In the genomic region with DNA sequence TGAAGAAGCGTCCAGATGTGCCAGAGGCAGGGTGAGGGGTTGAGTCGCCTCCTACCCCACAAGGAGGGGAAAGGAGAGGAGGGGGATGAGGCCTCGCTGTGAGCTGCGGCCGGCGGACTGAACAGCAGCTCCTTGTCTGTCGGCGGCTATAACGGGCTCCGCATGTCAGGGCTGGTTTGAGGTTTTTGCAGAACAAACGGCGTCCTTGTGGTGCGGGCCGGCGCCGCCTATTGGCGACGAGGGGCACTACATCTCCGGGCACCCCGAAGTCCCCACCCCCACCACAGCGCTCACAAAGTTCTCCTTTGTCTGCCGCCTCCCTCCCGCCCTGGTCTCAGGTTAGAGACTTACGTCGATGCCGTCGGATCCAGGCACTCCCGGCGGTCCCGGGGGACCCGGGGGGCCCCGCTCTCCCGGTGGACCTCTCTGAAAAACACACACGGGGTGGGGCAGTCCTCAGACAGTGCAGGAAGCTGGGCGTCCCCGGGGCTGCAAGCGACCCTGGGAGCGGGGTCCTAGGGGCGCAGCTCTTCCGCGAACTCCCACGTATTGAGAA, we compare ENCODE assay signal across 1 cellular context.
TF ChIP-seq lines count a peak whose summit lies in the region.

No MANE protein-coding gene starts in this region.

TF ChIP-seq in HepG2, 621 proteins besides CTCF, POLR2A, EP300 and RAD21 (continued from another document and continues in another):
- TF ChIP-seq CBFB (CRISPR knock-in tag; IDR thresholded peaks at IDR 0.05) (peak; percentile 79; the same call in 1 of the 2 replicates), MAF1 (CRISPR knock-in tag; IDR thresholded peaks at IDR 0.05; ENCODE audit: borderline replicate concordance) (peak; percentile 82; the same call in 1 of the 2 replicates), REST (IDR thresholded peaks at IDR 0.05; ENCODE audit: borderline replicate concordance in 1 of 2, low read depth in 1 of 2, low read length in 2 of 2) (no peak), ZNF577 (CRISPR knock-in tag; IDR thresholded peaks at IDR 0.05; ENCODE audit: borderline replicate concordance, low read depth) (no peak), EEA1 (CRISPR knock-in tag; IDR thresholded peaks at IDR 0.05; ENCODE audit: borderline replicate concordance) (no peak), ZNF841 (CRISPR knock-in tag; IDR thresholded peaks at IDR 0.05; ENCODE audit: borderline replicate concordance) (no peak), RBFOX2 (IDR thresholded peaks at IDR 0.05; ENCODE audit: low read depth, low read length) (peak; percentile 76), ZNF101 (CRISPR knock-in tag; IDR thresholded peaks at IDR 0.05; ENCODE audit: borderline replicate concordance, low read depth) (no peak), GATAD2A (CRISPR knock-in tag; IDR thresholded peaks at IDR 0.05) (peak; percentile 72), ZNF451 (CRISPR knock-in tag; IDR thresholded peaks at IDR 0.05) (peak; percentile 26; the same call in 1 of the 2 replicates), TAF15 (IDR thresholded peaks at IDR 0.05; ENCODE audit: low read depth, low read length, poor library complexity, severe bottlenecking) (peak; percentile 30), PRPF4 (IDR thresholded peaks at IDR 0.05; ENCODE audit: low read depth, low read length, poor library complexity, severe bottlenecking) (no peak), MED13 (CRISPR knock-in tag; IDR thresholded peaks at IDR 0.05) (peak; percentile 63; the same call in 1 of the 2 replicates), ZSCAN22 (CRISPR knock-in tag; IDR thresholded peaks at IDR 0.05) (no peak), ZMYM4 (CRISPR knock-in tag; IDR thresholded peaks at IDR 0.05) (peak; percentile 80), HNRNPL (IDR thresholded peaks at IDR 0.05; ENCODE audit: low read depth, low read length) (0 out of 2 replicates have a peak, but pooled peaks have one; percentile 65), ARNT2 (CRISPR knock-in tag; IDR thresholded peaks at IDR 0.05; ENCODE audit: low read depth) (0 out of 2 replicates have a peak, but pooled peaks have one; percentile 31), CBX1 (IDR thresholded peaks at IDR 0.05; ENCODE audit: low read depth) (no peak), ZNF800 (CRISPR knock-in tag; IDR thresholded peaks at IDR 0.05) (peak; percentile 51; the same call in 1 of the 2 replicates), GATAD1 (CRISPR knock-in tag; IDR thresholded peaks at IDR 0.05) (peak; percentile 42), NFKB2 (CRISPR knock-in tag; IDR thresholded peaks at IDR 0.05; ENCODE audit: borderline replicate concordance) (peak; percentile 52; the same call in 1 of the 2 replicates), ZNF749 (CRISPR knock-in tag; IDR thresholded peaks at IDR 0.05; ENCODE audit: borderline replicate concordance) (no peak), ZNF589 (CRISPR knock-in tag; conservative IDR thresholded peaks at IDR 0.05) (no peak), HNF1B (CRISPR knock-in tag; IDR thresholded peaks at IDR 0.05) (peak; percentile 66; the same call in 1 of the 2 replicates), MAFK (conservative IDR thresholded peaks at IDR 0.05 in 1 of 2, IDR thresholded peaks at IDR 0.05 in 1 of 2; ENCODE audit: low read length in 2 of 2) (no peak), KLF9 (CRISPR knock-in tag; IDR thresholded peaks at IDR 0.05; ENCODE audit: low read depth) (no peak), CENPT (CRISPR knock-in tag; IDR thresholded peaks at IDR 0.05; ENCODE audit: low read depth) (no peak), LCORL (IDR thresholded peaks at IDR 0.05) (no peak), LCORL (CRISPR knock-in tag; IDR thresholded peaks at IDR 0.05) (peak; percentile 86), ZNF207 (IDR thresholded peaks at IDR 0.05; ENCODE audit: borderline replicate concordance) (no peak), MTF2 (CRISPR knock-in tag; IDR thresholded peaks at IDR 0.05; ENCODE audit: borderline replicate concordance) (no peak), NONO (IDR thresholded peaks at IDR 0.05) (no peak), NONO (CRISPR knock-in tag; conservative IDR thresholded peaks at IDR 0.05) (0 out of 2 replicates have a peak, but pooled peaks have one; percentile 31), ZNF629 (CRISPR knock-in tag; conservative IDR thresholded peaks at IDR 0.05) (0 out of 2 replicates have a peak, but pooled peaks have one; percentile 19), POLR2AphosphoS5 (IDR thresholded peaks at IDR 0.05; ENCODE audit: low read depth, low read length) (peak; percentile 65), SIN3A (IDR thresholded peaks at IDR 0.05; ENCODE audit: borderline replicate concordance, low read depth, low read length) (0 out of 2 replicates have a peak, but pooled peaks have one; percentile 40), JUND (CRISPR knock-in tag; IDR thresholded peaks at IDR 0.05) (no peak), ZNF781 (CRISPR knock-in tag; IDR thresholded peaks at IDR 0.05; ENCODE audit: borderline replicate concordance, not compliant biosample characterization) (no peak)
- TF ChIP-seq, protein P1, sequence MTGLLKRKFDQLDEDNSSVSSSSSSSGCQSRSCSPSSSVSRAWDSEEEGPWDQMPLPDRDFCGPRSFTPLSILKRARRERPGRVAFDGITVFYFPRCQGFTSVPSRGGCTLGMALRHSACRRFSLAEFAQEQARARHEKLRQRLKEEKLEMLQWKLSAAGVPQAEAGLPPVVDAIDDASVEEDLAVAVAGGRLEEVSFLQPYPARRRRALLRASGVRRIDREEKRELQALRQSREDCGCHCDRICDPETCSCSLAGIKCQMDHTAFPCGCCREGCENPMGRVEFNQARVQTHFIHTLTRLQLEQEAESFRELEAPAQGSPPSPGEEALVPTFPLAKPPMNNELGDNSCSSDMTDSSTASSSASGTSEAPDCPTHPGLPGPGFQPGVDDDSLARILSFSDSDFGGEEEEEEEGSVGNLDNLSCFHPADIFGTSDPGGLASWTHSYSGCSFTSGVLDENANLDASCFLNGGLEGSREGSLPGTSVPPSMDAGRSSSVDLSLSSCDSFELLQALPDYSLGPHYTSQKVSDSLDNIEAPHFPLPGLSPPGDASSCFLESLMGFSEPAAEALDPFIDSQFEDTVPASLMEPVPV (CRISPR knock-in tag; IDR thresholded peaks at IDR 0.05), result no peak; the same call in 1 of the 2 replicates
- TF ChIP-seq, protein P2, sequence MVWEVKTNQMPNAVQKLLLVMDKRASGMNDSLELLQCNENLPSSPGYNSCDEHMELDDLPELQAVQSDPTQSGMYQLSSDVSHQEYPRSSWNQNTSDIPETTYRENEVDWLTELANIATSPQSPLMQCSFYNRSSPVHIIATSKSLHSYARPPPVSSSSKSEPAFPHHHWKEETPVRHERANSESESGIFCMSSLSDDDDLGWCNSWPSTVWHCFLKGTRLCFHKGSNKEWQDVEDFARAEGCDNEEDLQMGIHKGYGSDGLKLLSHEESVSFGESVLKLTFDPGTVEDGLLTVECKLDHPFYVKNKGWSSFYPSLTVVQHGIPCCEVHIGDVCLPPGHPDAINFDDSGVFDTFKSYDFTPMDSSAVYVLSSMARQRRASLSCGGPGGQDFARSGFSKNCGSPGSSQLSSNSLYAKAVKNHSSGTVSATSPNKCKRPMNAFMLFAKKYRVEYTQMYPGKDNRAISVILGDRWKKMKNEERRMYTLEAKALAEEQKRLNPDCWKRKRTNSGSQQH (CRISPR knock-in tag; IDR thresholded peaks at IDR 0.05; ENCODE audit: low read depth), result no peak
- TF ChIP-seq, protein P3, sequence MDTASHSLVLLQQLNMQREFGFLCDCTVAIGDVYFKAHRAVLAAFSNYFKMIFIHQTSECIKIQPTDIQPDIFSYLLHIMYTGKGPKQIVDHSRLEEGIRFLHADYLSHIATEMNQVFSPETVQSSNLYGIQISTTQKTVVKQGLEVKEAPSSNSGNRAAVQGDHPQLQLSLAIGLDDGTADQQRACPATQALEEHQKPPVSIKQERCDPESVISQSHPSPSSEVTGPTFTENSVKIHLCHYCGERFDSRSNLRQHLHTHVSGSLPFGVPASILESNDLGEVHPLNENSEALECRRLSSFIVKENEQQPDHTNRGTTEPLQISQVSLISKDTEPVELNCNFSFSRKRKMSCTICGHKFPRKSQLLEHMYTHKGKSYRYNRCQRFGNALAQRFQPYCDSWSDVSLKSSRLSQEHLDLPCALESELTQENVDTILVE (CRISPR knock-in tag; IDR thresholded peaks at IDR 0.05), result peak; percentile 52; the same call in 1 of the 2 replicates
- TF ChIP-seq, protein P4, sequence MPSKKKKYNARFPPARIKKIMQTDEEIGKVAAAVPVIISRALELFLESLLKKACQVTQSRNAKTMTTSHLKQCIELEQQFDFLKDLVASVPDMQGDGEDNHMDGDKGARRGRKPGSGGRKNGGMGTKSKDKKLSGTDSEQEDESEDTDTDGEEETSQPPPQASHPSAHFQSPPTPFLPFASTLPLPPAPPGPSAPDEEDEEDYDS (CRISPR knock-in tag; IDR thresholded peaks at IDR 0.05), result peak; percentile 40; the same call in 1 of the 2 replicates
- TF ChIP-seq, protein P5, sequence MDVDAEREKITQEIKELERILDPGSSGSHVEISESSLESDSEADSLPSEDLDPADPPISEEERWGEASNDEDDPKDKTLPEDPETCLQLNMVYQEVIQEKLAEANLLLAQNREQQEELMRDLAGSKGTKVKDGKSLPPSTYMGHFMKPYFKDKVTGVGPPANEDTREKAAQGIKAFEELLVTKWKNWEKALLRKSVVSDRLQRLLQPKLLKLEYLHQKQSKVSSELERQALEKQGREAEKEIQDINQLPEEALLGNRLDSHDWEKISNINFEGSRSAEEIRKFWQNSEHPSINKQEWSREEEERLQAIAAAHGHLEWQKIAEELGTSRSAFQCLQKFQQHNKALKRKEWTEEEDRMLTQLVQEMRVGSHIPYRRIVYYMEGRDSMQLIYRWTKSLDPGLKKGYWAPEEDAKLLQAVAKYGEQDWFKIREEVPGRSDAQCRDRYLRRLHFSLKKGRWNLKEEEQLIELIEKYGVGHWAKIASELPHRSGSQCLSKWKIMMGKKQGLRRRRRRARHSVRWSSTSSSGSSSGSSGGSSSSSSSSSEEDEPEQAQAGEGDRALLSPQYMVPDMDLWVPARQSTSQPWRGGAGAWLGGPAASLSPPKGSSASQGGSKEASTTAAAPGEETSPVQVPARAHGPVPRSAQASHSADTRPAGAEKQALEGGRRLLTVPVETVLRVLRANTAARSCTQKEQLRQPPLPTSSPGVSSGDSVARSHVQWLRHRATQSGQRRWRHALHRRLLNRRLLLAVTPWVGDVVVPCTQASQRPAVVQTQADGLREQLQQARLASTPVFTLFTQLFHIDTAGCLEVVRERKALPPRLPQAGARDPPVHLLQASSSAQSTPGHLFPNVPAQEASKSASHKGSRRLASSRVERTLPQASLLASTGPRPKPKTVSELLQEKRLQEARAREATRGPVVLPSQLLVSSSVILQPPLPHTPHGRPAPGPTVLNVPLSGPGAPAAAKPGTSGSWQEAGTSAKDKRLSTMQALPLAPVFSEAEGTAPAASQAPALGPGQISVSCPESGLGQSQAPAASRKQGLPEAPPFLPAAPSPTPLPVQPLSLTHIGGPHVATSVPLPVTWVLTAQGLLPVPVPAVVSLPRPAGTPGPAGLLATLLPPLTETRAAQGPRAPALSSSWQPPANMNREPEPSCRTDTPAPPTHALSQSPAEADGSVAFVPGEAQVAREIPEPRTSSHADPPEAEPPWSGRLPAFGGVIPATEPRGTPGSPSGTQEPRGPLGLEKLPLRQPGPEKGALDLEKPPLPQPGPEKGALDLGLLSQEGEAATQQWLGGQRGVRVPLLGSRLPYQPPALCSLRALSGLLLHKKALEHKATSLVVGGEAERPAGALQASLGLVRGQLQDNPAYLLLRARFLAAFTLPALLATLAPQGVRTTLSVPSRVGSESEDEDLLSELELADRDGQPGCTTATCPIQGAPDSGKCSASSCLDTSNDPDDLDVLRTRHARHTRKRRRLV (CRISPR knock-in tag; IDR thresholded peaks at IDR 0.05), result 0 out of 2 replicates have a peak, but pooled peaks have one; percentile 22
